In the genomic region with DNA sequence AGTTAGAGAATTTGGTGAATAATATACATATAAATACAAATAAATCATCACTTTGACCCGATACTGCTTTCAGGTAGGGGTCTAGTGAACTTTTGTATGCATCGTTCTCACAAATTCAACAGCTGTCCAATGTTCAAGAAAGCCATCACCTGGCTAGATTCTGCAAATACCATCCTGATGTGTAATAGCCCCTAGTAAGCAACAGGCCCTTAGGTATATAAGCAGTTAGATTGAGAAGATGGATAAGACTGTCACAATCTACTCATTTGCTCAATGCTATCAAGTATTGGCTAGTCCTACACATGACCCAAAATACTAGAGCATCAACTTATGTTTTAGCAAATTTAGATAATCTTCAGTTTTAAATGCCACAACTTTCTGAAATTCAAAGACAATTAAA, we compare ENCODE assay signal across 31 cellular contexts. TPM values are rescaled to one million over a fixed set of nuclear protein-coding genes. Genes with fewer than 3 reads are reported as not detected.
"Had no signal": no experiment of that assay in that cellular context is flagged by ENCODE, and none has a peak within 500 bp of the region (broad histone marks: within the 10 kb centered on the region; RNA-seq: fewer than 3 reads in every experiment).

No MANE protein-coding gene starts in this region.

- H3K27me3 ChIP-seq: adrenal gland, body of pancreas, cardiac muscle cell, esophagus squamous epithelium, heart left ventricle had no signal

- DNase-seq: activated B cell treated with CpG ODN at 0.5 μM for 24 hours; activated CD4-positive, alpha-beta T cell treated with anti-CD3 and anti-CD28 coated beads for 48 hours; activated CD4-positive, alpha-beta T cell treated with anti-CD3 and anti-CD28 coated beads, Interleukin-2, amount 50 U/mL, for 1 hour; activated CD4-positive, alpha-beta T cell treated with anti-CD3 and anti-CD28 coated beads, Interleukin-2, amount 50 U/mL, for 48 hours; activated CD8-positive, alpha-beta memory T cell treated with anti-CD3 and anti-CD28 coated beads for 24 hours; activated CD8-positive, alpha-beta T cell treated with anti-CD3 and anti-CD28 coated beads for 36 hours; activated effector memory CD4-positive, alpha-beta T cell treated with Interleukin-2 at 50 U/mL for 16 hours; activated gamma-delta T cell treated with Interleukin-2 at 50 U/mL for 16 hours; activated naive CD4-positive, alpha-beta T cell treated with anti-CD3 and anti-CD28 coated beads, Interleukin-2, amount 50 U/mL, for 16 hours; activated naive CD4-positive, alpha-beta T cell treated with Interleukin-2 at 50 U/mL for 16 hours; activated T-cell treated with anti-CD3 and anti-CD28 coated beads, Interleukin-2, amount 50 U/mL, for 4 hours; adrenal gland; amygdala; aorta; body of pancreas; cortex of kidney; dermis blood vessel endothelial cell; effector CD4-positive, alpha-beta T cell; effector memory CD8-positive, alpha-beta T cell; esophagus squamous epithelium; heart left ventricle; T-helper 1 cell; T-helper 17 cell; T1000; WERI-Rb-1 had no signal

- H3K36me3 ChIP-seq: adrenal gland, cardiac muscle cell, esophagus squamous epithelium, heart left ventricle, WERI-Rb-1 had no signal

- H3K27ac ChIP-seq: adrenal gland, body of pancreas, cardiac muscle cell, epithelial cell of prostate, esophagus squamous epithelium, heart left ventricle, WERI-Rb-1 had no signal

- H3K9me3 ChIP-seq: adrenal gland, body of pancreas had no signal

- H3K4me1 ChIP-seq: adrenal gland, body of pancreas had no signal

- H3K4me3 ChIP-seq: adrenal gland, body of pancreas, cardiac muscle cell, esophagus squamous epithelium, heart left ventricle had no signal

- ATAC-seq: activated CD4-positive, CD25-positive, alpha-beta regulatory T cell treated with anti-CD3 and anti-CD28 coated beads, Interleukin-2, amount 50 U/mL, for 24 hours; activated CD8-positive, alpha-beta T cell treated with anti-CD3 and anti-CD28 coated beads for 36 hours; activated T-cell treated with anti-CD3 and anti-CD28 coated beads, Interleukin-2, amount 50 U/mL, for 4 hours; activated T-helper 17 cell treated with anti-CD3 and anti-CD28 coated beads, Interleukin-2, amount 50 U/mL, for 72 hours; body of pancreas; effector memory CD8-positive, alpha-beta T cell; heart left ventricle; T-helper 17 cell had no signal

RNA-seq across cellular contexts. Expression of gene DSG1, which starts 20.7 kb away (rescaled TPM):
- total RNA-seq: activated B cell treated with CpG ODN at 0.5 μM for 24 hours; activated CD8-positive, alpha-beta T cell treated with anti-CD3 and anti-CD28 coated beads for 36 hours; activated T-cell treated with anti-CD3 and anti-CD28 coated beads, Interleukin-2, amount 50 U/mL, for 4 hours; activated T-helper 17 cell treated with anti-CD3 and anti-CD28 coated beads, Interleukin-2, amount 50 U/mL, for 72 hours; adrenal gland; aorta; cardiac muscle cell; dermis blood vessel endothelial cell; fibroblast of lung; fibroblast of villous mesenchyme; T-helper 17 cell had no signal
- polyA plus RNA-seq: aorta, cardiac muscle cell, fibroblast of lung had no signal
